In genomic region chr7:101783381-101784181, GRCh38 we compare ENCODE assay signal across 1 cellular context.
TF ChIP-seq lines count a peak whose summit lies in the region.

No MANE protein-coding gene starts in this region.

TF ChIP-seq in HEK293, 187 proteins besides CTCF, POLR2A, EP300 and RAD21 (continued from another document):
- TF ChIP-seq HIC1 (tag by site-specific recombination; IDR thresholded peaks at IDR 0.05) (no peak), ZNF169 (tag by site-specific recombination; IDR thresholded peaks at IDR 0.05) (no peak), ZNF626 (tag by site-specific recombination; IDR thresholded peaks at IDR 0.05) (no peak), ZNF561 (tag by site-specific recombination; IDR thresholded peaks at IDR 0.05; ENCODE audit: borderline replicate concordance) (no peak), ZFHX2 (tag by site-specific recombination; conservative IDR thresholded peaks at IDR 0.05) (peak; percentile 98), ZNF658 (tag by site-specific recombination; IDR thresholded peaks at IDR 0.05) (no peak), SP3 (tag by site-specific recombination; IDR thresholded peaks at IDR 0.05) (no peak), GLI2 (tag by site-specific recombination; IDR thresholded peaks at IDR 0.05; ENCODE audit: borderline replicate concordance, low read depth) (no peak), ZNF133 (tag by site-specific recombination; IDR thresholded peaks at IDR 0.05) (no peak), ZNF48 (tag by site-specific recombination; IDR thresholded peaks at IDR 0.05) (no peak), ZNF10 (tag by site-specific recombination; IDR thresholded peaks at IDR 0.05) (0 out of 2 replicates have a peak, but pooled peaks have one; percentile 52), ZNF155 (tag by site-specific recombination; IDR thresholded peaks at IDR 0.05) (no peak), ZNF184 (tag by site-specific recombination; IDR thresholded peaks at IDR 0.05) (no peak), ZNF571 (tag by site-specific recombination; IDR thresholded peaks at IDR 0.05) (no peak), ZFP37 (tag by site-specific recombination; IDR thresholded peaks at IDR 0.05) (no peak), ZNF610 (tag by site-specific recombination; IDR thresholded peaks at IDR 0.05; ENCODE audit: borderline replicate concordance) (no peak), ZXDB (tag by site-specific recombination; IDR thresholded peaks at IDR 0.05) (no peak), ZNF394 (tag by site-specific recombination; IDR thresholded peaks at IDR 0.05; ENCODE audit: borderline replicate concordance) (no peak), ZNF488 (tag by site-specific recombination; IDR thresholded peaks at IDR 0.05) (no peak)
- TF ChIP-seq, protein P1, sequence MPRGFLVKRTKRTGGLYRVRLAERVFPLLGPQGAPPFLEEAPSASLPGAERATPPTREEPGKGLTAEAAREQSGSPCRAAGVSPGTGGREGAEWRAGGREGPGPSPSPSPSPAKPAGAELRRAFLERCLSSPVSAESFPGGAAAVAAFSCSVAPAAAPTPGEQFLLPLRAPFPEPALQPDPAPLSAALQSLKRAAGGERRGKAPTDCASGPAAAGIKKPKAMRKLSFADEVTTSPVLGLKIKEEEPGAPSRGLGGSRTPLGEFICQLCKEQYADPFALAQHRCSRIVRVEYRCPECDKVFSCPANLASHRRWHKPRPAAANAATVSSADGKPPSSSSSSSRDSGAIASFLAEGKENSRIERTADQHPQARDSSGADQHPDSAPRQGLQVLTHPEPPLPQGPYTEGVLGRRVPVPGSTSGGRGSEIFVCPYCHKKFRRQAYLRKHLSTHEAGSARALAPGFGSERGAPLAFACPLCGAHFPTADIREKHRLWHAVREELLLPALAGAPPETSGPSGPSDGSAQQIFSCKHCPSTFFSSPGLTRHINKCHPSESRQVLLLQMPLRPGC (tag by site-specific recombination; IDR thresholded peaks at IDR 0.05), result no peak
